ENCODE assay signal across 8 cellular contexts in the genomic region with DNA sequence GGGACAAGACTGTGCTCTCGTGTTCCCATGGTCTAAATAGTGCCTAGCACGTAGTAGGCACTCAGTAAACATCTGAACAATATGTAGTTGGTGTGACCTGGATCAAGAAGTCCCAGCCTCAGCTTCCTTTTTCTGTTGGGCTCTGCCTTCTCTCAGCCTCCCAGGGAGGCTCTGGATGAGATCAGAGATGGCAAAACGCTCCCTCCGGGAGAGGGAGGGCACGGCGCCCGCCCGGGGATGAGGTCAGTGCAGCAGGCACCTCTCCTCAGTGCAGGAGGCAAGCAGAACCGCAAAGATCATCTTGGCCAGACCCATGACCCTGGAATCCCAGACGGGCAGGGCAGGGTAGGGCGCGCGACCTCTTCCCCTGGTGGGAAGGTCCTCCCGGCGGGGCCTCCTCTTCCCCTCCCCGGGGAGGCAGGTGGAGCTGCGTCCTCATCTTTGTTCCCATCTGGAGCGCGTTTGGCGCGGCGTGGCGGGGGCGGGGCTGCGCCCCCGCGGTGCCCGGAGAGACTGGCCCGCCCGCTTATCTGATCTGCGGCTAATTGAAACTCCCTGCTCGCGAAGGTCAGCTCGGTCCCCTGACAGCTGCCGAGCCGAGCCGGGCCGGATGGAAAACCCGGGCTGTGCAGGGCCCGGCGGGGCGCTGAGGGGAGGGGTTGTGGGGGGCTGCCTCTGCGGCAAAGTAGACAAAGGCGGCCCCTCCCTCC.
A peak's percentile ranks its signal among the peaks of the same experiment; 100 is the strongest.
DNase-seq lines count a peak whose midpoint lies in the region; TF ChIP-seq lines count a peak whose summit lies in the region.

No MANE protein-coding gene starts in this region.

- no peak for TF ChIP-seq POLR2A in spleen (IDR thresholded peaks at IDR 0.05)

- no peaks in the 10 kb centered on the region for H3K36me3 ChIP-seq in spleen

- intact Hi-C loops in spleen (cut with DNase I; ENCODE audit: low total_unique reads) = no loop called here

- peak overlapping the region; percentile 38 to 86 (median 78) for H3K27ac ChIP-seq in spleen

- DNase-seq in G401 (ENCODE audit: low spot score) (peak; percentile 71), NCI-H2196 (lab: John Stamatoyannopoulos, UW; ENCODE audit: unreplicated experiment) (peak; percentile 98), cardiac fibroblast (ENCODE audit: low read depth in 2 of 2) (peak; percentile 48 to 69), islet precursor cell (peak; percentile 99), spleen (peak; percentile 87), SIG-M5 (lab: John Stamatoyannopoulos, UW) (no peak), T-helper 2 cell (no peak)
- DNase-seq in activated naive CD4-positive, alpha-beta T cell treated with Interleukin-2 at 50 U/mL for 16 hours = no peak

- H3K4me1 ChIP-seq in spleen = peaks cover 29 to 73% (median 54%) of the 10 kb centered on the region in 6 donors

- H3K27me3 ChIP-seq in spleen (replicated peaks in 1 of 7) = peaks cover 0 to 37% (median 0%) of the 10 kb centered on the region in 7 donors

- no peak for TF ChIP-seq CTCF in cardiac fibroblast (IDR thresholded peaks at IDR 0.05; ENCODE audit: low read depth, low read length)
- TF ChIP-seq CTCF in spleen (IDR thresholded peaks at IDR 0.05 in 8 of 11, conservative IDR thresholded peaks at IDR 0.05 in 3 of 11) = no peak

- H3K4me3 ChIP-seq in cardiac fibroblast (replicated peaks in 1 of 2; ENCODE audit: low read depth in 2 of 2, low read length in 2 of 2) (no peak overlapping the region), spleen (peak overlapping the region in 7 of 8 donors; percentile 49 to 82 (median 55))

- 9 to 11% (median 10%) methylated on average over 23 to 42 of the region's 44 CpGs for WGBS in spleen, 5 donors

- no peaks in the 10 kb centered on the region for H3K9me3 ChIP-seq in spleen

- in situ Hi-C loops in G401 (cut with HindIII; ENCODE audit: low sequenced_read_pairs) = no loop called here

Comparison
In these comparisons a context has a peak if more than half of its experiments do, and no peak if none do; other contexts are left out.
1. DNase-seq: peak in G401 (single experiment), NCI-H2196 (single experiment), cardiac fibroblast (2 of 2), islet precursor cell (single experiment) and spleen (single experiment); none in activated naive CD4-positive, alpha-beta T cell treated with Interleukin-2 at 50 U/mL for 16 hours (single experiment), SIG-M5 (single experiment) and T-helper 2 cell (0 of 5).
2. H3K4me3 ChIP-seq: peak in spleen (7 of 8); none in cardiac fibroblast (0 of 2).